ENCODE assay signal across 5 cellular contexts in the genomic region with DNA sequence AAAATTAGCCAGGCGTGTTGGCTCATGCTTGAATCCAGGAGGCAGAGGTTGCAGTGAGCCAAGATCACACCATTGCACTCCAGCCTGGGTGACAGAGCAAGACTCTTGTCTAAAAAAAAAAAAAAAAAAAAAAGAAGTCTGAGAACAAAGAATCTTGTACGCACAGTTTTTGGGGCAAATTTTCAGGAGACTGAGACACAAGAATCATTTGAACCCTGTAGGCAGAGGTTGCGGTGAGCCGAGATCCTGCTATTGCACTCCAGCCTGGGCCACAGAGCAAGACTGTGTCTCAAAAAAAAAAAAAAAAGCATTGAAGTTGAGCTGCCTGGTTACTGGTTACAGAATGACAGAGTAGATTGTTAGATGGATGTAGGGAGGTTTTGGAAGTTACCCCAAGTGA. TPM values are rescaled to one million over a fixed set of nuclear protein-coding genes. Genes with fewer than 3 reads are reported as not detected.
"Had no signal": no experiment of that assay in that cellular context is flagged by ENCODE, and none has a peak within 500 bp of the region (broad histone marks: within the 10 kb centered on the region; RNA-seq: fewer than 3 reads in every experiment).

No MANE protein-coding gene starts in this region.

RNA-seq across cellular contexts. Expression of a gene that starts 39.2 kb away (rescaled TPM):
- total RNA-seq: lung microvascular endothelial cell had no signal

RNA-seq across cellular contexts. Expression of a gene that starts 46.7 kb away (rescaled TPM):
- total RNA-seq: kidney epithelial cell, lung microvascular endothelial cell, mammary epithelial cell had no signal
- polyA plus RNA-seq: hepatocyte, keratinocyte, mammary epithelial cell had no signal
